ENCODE assay signal across 16 cellular contexts in the genomic region with DNA sequence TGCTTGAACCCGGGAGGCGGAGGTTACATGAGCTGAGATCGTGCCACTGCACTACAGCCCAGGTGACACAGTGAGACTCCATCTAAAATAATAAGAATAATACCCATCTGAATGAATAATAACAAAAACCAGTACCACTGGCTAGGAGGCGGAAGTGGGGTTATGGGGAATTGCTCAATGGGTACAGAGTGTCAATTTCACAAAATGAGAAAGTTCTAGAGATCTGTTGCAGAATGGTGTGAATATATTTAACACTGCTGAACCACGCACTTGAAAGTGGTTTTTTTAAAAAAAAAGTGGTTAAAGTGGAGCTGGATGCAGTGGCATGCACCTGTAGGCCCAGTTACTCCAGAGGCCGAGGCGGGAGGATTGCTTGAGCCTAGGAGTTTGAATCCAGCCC. TPM values are rescaled to one million over a fixed set of nuclear protein-coding genes. Genes with fewer than 3 reads are reported as not detected.
DNase-seq lines count a peak whose midpoint lies in the region; ATAC-seq and TF ChIP-seq lines count a peak whose summit lies in the region.
"Had no signal": no experiment of that assay in that cellular context is flagged by ENCODE, and none has a peak within 500 bp of the region (broad histone marks: within the 10 kb centered on the region; RNA-seq: fewer than 3 reads in every experiment).

No MANE protein-coding gene starts in this region.

- H3K4me1 ChIP-seq in CD8-positive, alpha-beta memory T cell (ENCODE audit: insufficient read depth, low read length) = peaks cover 49% of the 10 kb centered on the region
- H3K4me1 ChIP-seq in esophagus squamous epithelium = peaks cover 17 to 42% (median 26%) of the 10 kb centered on the region in 3 donors
- H3K4me1 ChIP-seq: breast epithelium had no signal

- no peaks in the 10 kb centered on the region for H3K9me3 Mint-ChIP-seq in activated CD4-positive, alpha-beta T cell treated with anti-CD3 and anti-CD28 coated beads, Interleukin-2, amount 10 ng/mL, durations not matched to agents 7 days and 5 days
- H3K9me3 Mint-ChIP-seq in CD8-positive, alpha-beta memory T cell = no peaks in the 10 kb centered on the region
- no peaks in the 10 kb centered on the region for H3K9me3 Mint-ChIP-seq in stimulated activated effector memory CD8-positive, alpha-beta T cell treated with anti-CD3 and anti-CD28 coated beads, Interleukin-12 subunit alpha, Interleukin-12 subunit beta, amount 100 ng/mL, for 72 hours
- no peaks in the 10 kb centered on the region for H3K9me3 Mint-ChIP-seq in type B pancreatic cell

- DNase-seq in activated CD4-positive, alpha-beta T cell treated with anti-CD3 and anti-CD28 coated beads, Interleukin-2, amount 10 ng/mL, durations not matched to agents 7 days and 5 days = no peak
- no peak for DNase-seq in activated CD4-positive, alpha-beta T cell treated with anti-CD3 and anti-CD28 coated beads, Interleukin-2, amount 50 U/mL, for 1 hour
- peak in 1 of 5 donors; percentile 38 for DNase-seq in CD8-positive, alpha-beta memory T cell
- DNase-seq in esophagus squamous epithelium (lab: John Stamatoyannopoulos, UW) (no peak), globus pallidus (ENCODE audit: low spot score) (no peak), type B pancreatic cell (ENCODE audit: extremely low spot score, unreplicated experiment) (no peak)
- DNase-seq in stimulated activated effector memory CD8-positive, alpha-beta T cell treated with anti-CD3 and anti-CD28 coated beads, Interleukin-12 subunit alpha, Interleukin-12 subunit beta, amount 100 ng/mL, for 72 hours (ENCODE audit: low spot score in 2 of 2) = peak in 1 of 2 donors; percentile 61
- DNase-seq: activated T-cell treated with anti-CD3 and anti-CD28 coated beads for 4 hours; effector memory CD4-positive, alpha-beta T cell; NCI-H2029 treated with DMSO at 0.1 percent for 48 hours; NCI-H524 treated with DMSO at 0.1 percent for 48 hours; stimulated activated CD4-positive, alpha-beta T cell treated with anti-CD3 and anti-CD28 coated beads, Interleukin-2, amount 100 ng/mL, for 24 hours had no signal

- peaks cover 5% of the 10 kb centered on the region for H3K27me3 Mint-ChIP-seq in activated CD4-positive, alpha-beta T cell treated with anti-CD3 and anti-CD28 coated beads, Interleukin-2, amount 10 ng/mL, durations not matched to agents 7 days and 5 days
- H3K27me3 Mint-ChIP-seq in CD8-positive, alpha-beta memory T cell = no peaks in the 10 kb centered on the region
- H3K27me3 Mint-ChIP-seq in type B pancreatic cell = no peaks in the 10 kb centered on the region

- CTCF ChIA-PET in activated CD4-positive, alpha-beta T cell treated with anti-CD3 and anti-CD28 coated beads, Interleukin-2, amount 10 ng/mL, durations not matched to agents 7 days and 5 days (lab: Charles Lee) = interaction anchor here (1.7 to 1.9 kb wide), 2 partner anchors 29 to 34 kb away, joined by 4 to 12 read pairs; no protein-coding TSS in a partner anchor
- CTCF ChIA-PET in CD8-positive, alpha-beta memory T cell (lab: Charles Lee) = interaction anchor here (0.7 to 22.1 kb wide), 8 partner anchors 8 to 96 kb away, joined by 3 to 403 read pairs (median 5); a partner anchor contains a TSS

- TF ChIP-seq POLR2A in esophagus squamous epithelium (IDR thresholded peaks at IDR 0.05) = no peak

- ATAC-seq in stimulated activated effector memory CD8-positive, alpha-beta T cell treated with anti-CD3 and anti-CD28 coated beads, Interleukin-12 subunit alpha, Interleukin-12 subunit beta, amount 100 ng/mL, for 72 hours = peak; percentile 29
- no peak for ATAC-seq in HG02610 (IDR thresholded peaks at IDR 0.05; ENCODE audit: unreplicated experiment)
- ATAC-seq: Panc1 had no signal

- peak overlapping the region; percentile 49 for H3K27ac ChIP-seq in CD8-positive, alpha-beta memory T cell (ENCODE audit: low read depth, low read length)
- H3K27ac ChIP-seq in esophagus squamous epithelium = peak overlapping the region in 3 of 4 donors; percentile 72 to 82 (median 75)

- intact Hi-C loops in esophagus squamous epithelium (cut with DNase I) = no loop called here

- 91 to 92% methylated on average over 7 of the region's 7 CpGs for WGBS in esophagus squamous epithelium, 2 donors

- TF ChIP-seq CTCF in esophagus squamous epithelium (IDR thresholded peaks at IDR 0.05) (no peak), type B pancreatic cell (conservative IDR thresholded peaks at IDR 0.05) (no peak)

- H3K9me3 ChIP-seq in CD8-positive, alpha-beta memory T cell (ENCODE audit: low read length) = no peaks in the 10 kb centered on the region
- no peaks in the 10 kb centered on the region for H3K9me3 ChIP-seq in esophagus squamous epithelium
- H3K9me3 ChIP-seq: breast epithelium, HAP-1 had no signal

- H3K36me3 Mint-ChIP-seq in activated CD4-positive, alpha-beta T cell treated with anti-CD3 and anti-CD28 coated beads, Interleukin-2, amount 10 ng/mL, durations not matched to agents 7 days and 5 days (ENCODE audit: low read depth) = peaks cover 7% of the 10 kb centered on the region
- no peaks in the 10 kb centered on the region for H3K36me3 Mint-ChIP-seq in CD8-positive, alpha-beta memory T cell
- peaks cover 7% of the 10 kb centered on the region for H3K36me3 Mint-ChIP-seq in stimulated activated effector memory CD8-positive, alpha-beta T cell treated with anti-CD3 and anti-CD28 coated beads, Interleukin-12 subunit alpha, Interleukin-12 subunit beta, amount 100 ng/mL, for 72 hours
- H3K36me3 Mint-ChIP-seq in type B pancreatic cell = no peaks in the 10 kb centered on the region

- no peak overlapping the region for H3K4me3 Mint-ChIP-seq in activated CD4-positive, alpha-beta T cell treated with anti-CD3 and anti-CD28 coated beads, Interleukin-2, amount 10 ng/mL, durations not matched to agents 7 days and 5 days
- H3K4me3 Mint-ChIP-seq in CD8-positive, alpha-beta memory T cell = peak overlapping the region; percentile 3 to 87 (median 72)
- H3K4me3 Mint-ChIP-seq in stimulated activated effector memory CD8-positive, alpha-beta T cell treated with anti-CD3 and anti-CD28 coated beads, Interleukin-12 subunit alpha, Interleukin-12 subunit beta, amount 100 ng/mL, for 72 hours = peak overlapping the region; percentile 46
- no peak overlapping the region for H3K4me3 Mint-ChIP-seq in type B pancreatic cell

- H3K4me1 Mint-ChIP-seq in activated CD4-positive, alpha-beta T cell treated with anti-CD3 and anti-CD28 coated beads, Interleukin-2, amount 10 ng/mL, durations not matched to agents 7 days and 5 days = peaks cover 55% of the 10 kb centered on the region
- H3K4me1 Mint-ChIP-seq in CD8-positive, alpha-beta memory T cell = peaks cover 44 to 58% (median 56%) of the 10 kb centered on the region in 3 donors
- H3K4me1 Mint-ChIP-seq in stimulated activated effector memory CD8-positive, alpha-beta T cell treated with anti-CD3 and anti-CD28 coated beads, Interleukin-12 subunit alpha, Interleukin-12 subunit beta, amount 100 ng/mL, for 72 hours = peaks cover 42% of the 10 kb centered on the region
- H3K4me1 Mint-ChIP-seq in type B pancreatic cell (ENCODE audit: unreplicated experiment) = peaks cover 5% of the 10 kb centered on the region

- peak overlapping the region; percentile 93 for H3K27ac Mint-ChIP-seq in activated CD4-positive, alpha-beta T cell treated with anti-CD3 and anti-CD28 coated beads, Interleukin-2, amount 10 ng/mL, durations not matched to agents 7 days and 5 days
- H3K27ac Mint-ChIP-seq in CD8-positive, alpha-beta memory T cell = peak overlapping the region; percentile 58 to 97 (median 96)
- H3K27ac Mint-ChIP-seq in stimulated activated effector memory CD8-positive, alpha-beta T cell treated with anti-CD3 and anti-CD28 coated beads, Interleukin-12 subunit alpha, Interleukin-12 subunit beta, amount 100 ng/mL, for 72 hours = peak overlapping the region; percentile 72
- H3K27ac Mint-ChIP-seq in type B pancreatic cell = no peak overlapping the region

- POLR2A ChIA-PET in activated CD4-positive, alpha-beta T cell treated with anti-CD3 and anti-CD28 coated beads, Interleukin-2, amount 10 ng/mL, durations not matched to agents 7 days and 5 days (lab: Charles Lee) = interaction anchor here (0.6 to 1.5 kb wide), 3 partner anchors 15 to 199 kb away, joined by 3 to 20 read pairs (median 4); no protein-coding TSS in a partner anchor
- POLR2A ChIA-PET in CD8-positive, alpha-beta memory T cell (lab: Charles Lee) = interaction anchor here (0.9 to 8.7 kb wide), 6 partner anchors 13 to 39 kb away, joined by 3 to 137 read pairs (median 11); a partner anchor contains a TSS

- H3K36me3 ChIP-seq in CD8-positive, alpha-beta memory T cell (ENCODE audit: insufficient read depth, low read length) = no peaks in the 10 kb centered on the region
- no peaks in the 10 kb centered on the region for H3K36me3 ChIP-seq in esophagus squamous epithelium
- H3K36me3 ChIP-seq: breast epithelium, HAP-1 had no signal

- no peaks in the 10 kb centered on the region for H3K27me3 ChIP-seq in CD8-positive, alpha-beta memory T cell (ENCODE audit: insufficient read depth, low read length, poor library complexity, severe bottlenecking)
- no peaks in the 10 kb centered on the region for H3K27me3 ChIP-seq in esophagus squamous epithelium
- H3K27me3 ChIP-seq: breast epithelium had no signal

- H3K4me3 ChIP-seq in CD8-positive, alpha-beta memory T cell (ENCODE audit: low read length) = no peak overlapping the region
- H3K4me3 ChIP-seq in esophagus squamous epithelium = no peak overlapping the region
- H3K4me3 ChIP-seq: breast epithelium, HAP-1 had no signal

RNA-seq across cellular contexts. Expression of a gene that starts 18.5 kb away (rescaled TPM):
- 100 to 1,000 TPM; 253 to 255 TPM for total RNA-seq in activated CD4-positive, alpha-beta T cell treated with anti-CD3 and anti-CD28 coated beads, Interleukin-2, amount 10 ng/mL, durations not matched to agents 7 days and 5 days
- 10 to 100 TPM; 33.7 to 37.5 TPM for total RNA-seq in CD8-positive, alpha-beta memory T cell
- polyA plus RNA-seq in CD8-positive, alpha-beta memory T cell = 219 TPM
- total RNA-seq in esophagus squamous epithelium = 10 to 100 TPM in 1 of 4 donors, 1 to 10 TPM in 3; 4.2 to 11.4 (median 8.0) TPM
- 1.4 and 2.1 TPM in 2 replicates for total RNA-seq in type B pancreatic cell (ENCODE audit: low replicate concordance)

Comparison
In these comparisons a context has a peak if more than half of its experiments do, and no peak if none do; other contexts are left out.
1. H3K4me3 Mint-ChIP-seq: peak in CD8-positive, alpha-beta memory T cell (7 of 7) and stimulated activated effector memory CD8-positive, alpha-beta T cell treated with anti-CD3 and anti-CD28 coated beads, Interleukin-12 subunit alpha, Interleukin-12 subunit beta, amount 100 ng/mL, for 72 hours (single experiment); none in activated CD4-positive, alpha-beta T cell treated with anti-CD3 and anti-CD28 coated beads, Interleukin-2, amount 10 ng/mL, durations not matched to agents 7 days and 5 days (single experiment) and type B pancreatic cell (single experiment).
2. RNA of a gene that starts 18.5 kb away (total RNA-seq): 253 to 255 TPM in activated CD4-positive, alpha-beta T cell treated with anti-CD3 and anti-CD28 coated beads, Interleukin-2, amount 10 ng/mL, durations not matched to agents 7 days and 5 days; 33.7 to 37.5 TPM in CD8-positive, alpha-beta memory T cell, 4.2 to 11.4 TPM in esophagus squamous epithelium and 1.4 to 2.1 TPM in type B pancreatic cell; every median in the first group is over 4 times any median in the second.